In the genomic region with DNA sequence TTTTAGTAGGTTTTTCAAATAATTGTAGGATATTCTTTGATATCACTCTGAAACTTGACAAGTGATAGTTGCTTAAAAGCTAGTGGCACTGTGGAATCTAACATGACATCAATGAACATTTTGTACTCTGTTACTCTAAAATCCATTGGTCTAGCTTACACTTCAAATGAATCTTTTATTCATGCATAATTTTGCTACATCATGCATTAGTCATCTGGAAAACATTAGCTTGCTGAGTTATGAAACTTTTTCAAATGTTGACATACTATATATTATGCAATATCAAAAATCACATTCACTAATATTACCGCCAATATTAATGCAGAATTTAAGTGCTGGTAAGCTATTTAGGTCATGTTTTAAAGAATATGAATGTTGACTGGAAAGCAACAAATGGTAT, we compare ENCODE assay signal across 21 cellular contexts.
DNase-seq lines count a peak whose midpoint lies in the region; ATAC-seq, FAIRE-seq and TF ChIP-seq lines count a peak whose summit lies in the region.
"Had no signal": no experiment of that assay in that cellular context is flagged by ENCODE, and none has a peak within 500 bp of the region (broad histone marks: within the 10 kb centered on the region; RNA-seq: fewer than 3 reads in every experiment).

No MANE protein-coding gene starts in this region.

- BruUV-seq in mammary epithelial cell (replicated peaks; lab: Mats Ljungman, UMichigan) (no TSS peak), HepG2 (replicated peaks; lab: Mats Ljungman, UMichigan) (no TSS peak)

- H3K4me3 ChIP-seq in mammary epithelial cell (replicated peaks in 1 of 3; ENCODE audit: insufficient read depth in 1 of 3, low read depth in 2 of 3, low read length in 3 of 3) (no peak overlapping the region), HepG2 (replicated peaks in 1 of 3; ENCODE audit: insufficient read depth in 1 of 3, low read depth in 2 of 3, low read length in 3 of 3) (no peak overlapping the region)
- H3K4me3 ChIP-seq: hepatocyte, lower lobe of right lung, upper lobe of right lung had no signal

- TF ChIP-seq POLR2A in HepG2 (IDR thresholded peaks at IDR 0.05; ENCODE audit: insufficient read depth in 1 of 2, low read depth in 2 of 2, low read length in 2 of 2): no peak

- H3K9ac ChIP-seq in mammary epithelial cell (ENCODE audit: insufficient read depth, low read length) (no peak overlapping the region), HepG2 (ENCODE audit: insufficient read depth, low read depth, low read length) (no peak overlapping the region)

- H3K4me2 ChIP-seq in mammary epithelial cell (ENCODE audit: insufficient read depth, low read depth, low read length) (no peak overlapping the region), HepG2 (ENCODE audit: low read depth, low read length) (no peak overlapping the region)
- H3K4me2 ChIP-seq: hepatocyte had no signal

- intact Hi-C loops in mammary epithelial cell (cut with micrococcal nuclease): no loop called here
- intact Hi-C loops in HepG2 (cut with micrococcal nuclease; ENCODE audit: unreplicated experiment): no loop called here

- POLR2A ChIA-PET in HepG2 (lab: Yijun Ruan, JAX): no interaction called here

- H3K27ac ChIP-seq in mammary epithelial cell (ENCODE audit: insufficient read depth, low read depth, low read length): no peak overlapping the region
- H3K27ac ChIP-seq in foreskin keratinocyte: no peak overlapping the region
- H3K27ac ChIP-seq in HepG2 (ENCODE audit: extremely low read length, insufficient read depth, low read length): no peak overlapping the region
- H3K27ac ChIP-seq: hepatocyte, lower lobe of right lung, upper lobe of right lung, WERI-Rb-1 had no signal

- dilution Hi-C loops in mammary epithelial cell (cut with HindIII; ENCODE audit: low sequenced_read_pairs): no loop called here

- H2AFZ ChIP-seq in mammary epithelial cell (ENCODE audit: low read depth, low read length) (no peak overlapping the region), HepG2 (ENCODE audit: low read length) (no peak overlapping the region)
- H2AFZ ChIP-seq: hepatocyte had no signal

- peaks cover 14% of the 10 kb centered on the region for H3K9me3 ChIP-seq in mammary epithelial cell (replicated peaks; ENCODE audit: insufficient read depth, low read length)
- no peaks in the 10 kb centered on the region for H3K9me3 ChIP-seq in HepG2 (ENCODE audit: low read length)
- H3K9me3 ChIP-seq: BE2C, lower lobe of right lung, upper lobe of right lung had no signal

- in situ Hi-C loops in mammary epithelial cell (cut with MboI; ENCODE audit: low sequenced_read_pairs in 2 of 2) (no loop called here), HepG2 (cut with HindIII; ENCODE audit: extremely low pct_ligation_motif_present, low pct_unique_long_range_greater_than_20kb) (no loop called here)

- H3K27me3 ChIP-seq in mammary epithelial cell (ENCODE audit: insufficient read depth, low read length) (no peaks in the 10 kb centered on the region), foreskin keratinocyte (no peaks in the 10 kb centered on the region), HepG2 (ENCODE audit: control insufficient read depth in 1 of 2, insufficient read depth in 2 of 2, low read length in 2 of 2) (no peaks in the 10 kb centered on the region; a peak in 1 of 5 replicates)
- H3K27me3 ChIP-seq: hepatocyte, upper lobe of right lung had no signal

- H3K79me2 ChIP-seq in mammary epithelial cell (ENCODE audit: insufficient read depth, low read length): no peaks in the 10 kb centered on the region
- no peaks in the 10 kb centered on the region for H3K79me2 ChIP-seq in HepG2 (ENCODE audit: insufficient read depth, low read length)
- H3K79me2 ChIP-seq: hepatocyte had no signal

- 73% methylated on average over 1 of the region's 1 CpG for WGBS in mammary epithelial cell (ENCODE audit: low coverage, missing lambda C conversion rate)
- WGBS in HepG2 (ENCODE audit: low lambda C conversion rate): 0% methylated on average over 1 of the region's 1 CpG

- TF ChIP-seq CTCF in mammary epithelial cell (conservative IDR thresholded peaks at IDR 0.05 in 1 of 2, IDR thresholded peaks at IDR 0.05 in 1 of 2; ENCODE audit: extremely low read depth in 1 of 2, insufficient read depth in 1 of 2, low read depth in 1 of 2, low read length in 2 of 2) (no peak), foreskin keratinocyte (conservative IDR thresholded peaks at IDR 0.05) (no peak), HepG2 (CRISPR knock-in tag; IDR thresholded peaks at IDR 0.05) (no peak)

- TF ChIP-seq EP300 in HepG2 (IDR thresholded peaks at IDR 0.05; ENCODE audit: low read depth in 2 of 2, low read length in 2 of 2) (no peak), HepG2 (CRISPR knock-in tag; IDR thresholded peaks at IDR 0.05; ENCODE audit: borderline replicate concordance) (no peak)

- FAIRE-seq in HepG2 (lab: Jason Lieb, UNC): no peak

- CTCF ChIA-PET in mammary epithelial cell (lab: Charles Lee; ENCODE audit: low non-redundant PET): no interaction called here
- CTCF ChIA-PET in HepG2 (lab: Yijun Ruan, JAX; ENCODE audit: low intra/inter-chr PET ratio, low total read pairs): no interaction called here

- DNase-seq in NOMO-1 treated with DMSO at 0.1 percent for 48 hours (lab: John Stamatoyannopoulos, UW; ENCODE audit: unreplicated experiment) (peak; percentile 7), NOMO-1 (lab: John Stamatoyannopoulos, UW; ENCODE audit: unreplicated experiment in 2 of 2) (no peak), mammary epithelial cell (peak; percentile 6), foreskin keratinocyte (peak; percentile 1 to 14), superior temporal gyrus (ENCODE audit: extremely low spot score) (peak; percentile 66), HepG2 (ENCODE audit: low spot score) (no peak), Kasumi-1 (lab: John Stamatoyannopoulos, UW) (no peak)
- no peak for DNase-seq in activated CD8-positive, alpha-beta memory T cell treated with anti-CD3 and anti-CD28 coated beads, Interleukin-2, amount 50 U/mL, for 4 hours
- DNase-seq: 8988T; activated T-cell treated with anti-CD3 and anti-CD28 coated beads for 4 hours; BE2C; H7; islet precursor cell; lower lobe of right lung; NCI-H774; OCI-M1; stimulated activated CD4-positive, alpha-beta T cell treated with anti-CD3 and anti-CD28 coated beads, Interleukin-4, amount 100 ng/mL, for 24 hours; stimulated activated naive CD8-positive, alpha-beta T cell treated with anti-CD3 and anti-CD28 coated beads, Interleukin-15, amount 100 ng/mL, for 72 hours; upper lobe of right lung; WERI-Rb-1 had no signal

- H3K36me3 ChIP-seq in mammary epithelial cell (ENCODE audit: insufficient read depth, low read length) (no peaks in the 10 kb centered on the region), HepG2 (replicated peaks in 1 of 2; ENCODE audit: control insufficient read depth in 1 of 2, insufficient read depth in 2 of 2, low read length in 2 of 2) (no peaks in the 10 kb centered on the region)
- H3K36me3 ChIP-seq: BE2C, lower lobe of right lung, upper lobe of right lung, WERI-Rb-1 had no signal

- H3K4me1 ChIP-seq in mammary epithelial cell (ENCODE audit: insufficient read depth, low read length) (no peaks in the 10 kb centered on the region), foreskin keratinocyte (no peaks in the 10 kb centered on the region), HepG2 (ENCODE audit: insufficient read depth, low read length) (no peaks in the 10 kb centered on the region)
- H3K4me1 ChIP-seq: BE2C, lower lobe of right lung, upper lobe of right lung had no signal

- TF ChIP-seq RAD21 in HepG2 (CRISPR knock-in tag; IDR thresholded peaks at IDR 0.05): no peak

- ATAC-seq in foreskin keratinocyte (peak; percentile 31), HepG2 (no peak)
- ATAC-seq: stimulated activated naive CD8-positive, alpha-beta T cell treated with anti-CD3 and anti-CD28 coated beads, Interleukin-15, amount 100 ng/mL, for 72 hours; upper lobe of right lung had no signal

- H4K20me1 ChIP-seq in mammary epithelial cell (ENCODE audit: insufficient read depth, low read length) (no peaks in the 10 kb centered on the region), HepG2 (ENCODE audit: insufficient read depth, low read length) (no peaks in the 10 kb centered on the region)

TF ChIP-seq in HepG2, 621 proteins besides CTCF, POLR2A, EP300 and RAD21:
- no peak for TF ChIP-seq TCF7 (IDR thresholded peaks at IDR 0.05; ENCODE audit: low read depth)
- TF ChIP-seq ZNF30 (CRISPR knock-in tag; IDR thresholded peaks at IDR 0.05): no peak
- TF ChIP-seq ZSCAN30 (CRISPR knock-in tag; IDR thresholded peaks at IDR 0.05): no peak
- no peak for TF ChIP-seq ZNF12 (CRISPR knock-in tag; IDR thresholded peaks at IDR 0.05)
- no peak for TF ChIP-seq ZSCAN25 (CRISPR knock-in tag; IDR thresholded peaks at IDR 0.05)
- TF ChIP-seq, protein P1, sequence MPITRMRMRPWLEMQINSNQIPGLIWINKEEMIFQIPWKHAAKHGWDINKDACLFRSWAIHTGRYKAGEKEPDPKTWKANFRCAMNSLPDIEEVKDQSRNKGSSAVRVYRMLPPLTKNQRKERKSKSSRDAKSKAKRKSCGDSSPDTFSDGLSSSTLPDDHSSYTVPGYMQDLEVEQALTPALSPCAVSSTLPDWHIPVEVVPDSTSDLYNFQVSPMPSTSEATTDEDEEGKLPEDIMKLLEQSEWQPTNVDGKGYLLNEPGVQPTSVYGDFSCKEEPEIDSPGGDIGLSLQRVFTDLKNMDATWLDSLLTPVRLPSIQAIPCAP (CRISPR knock-in tag; IDR thresholded peaks at IDR 0.05; ENCODE audit: low read depth): no peak
- no peak for TF ChIP-seq ZFP62 (CRISPR knock-in tag; IDR thresholded peaks at IDR 0.05)
- no peak for TF ChIP-seq ZNF672 (CRISPR knock-in tag; IDR thresholded peaks at IDR 0.05)

Comparison
In these comparisons a context has a peak if more than half of its experiments do, and no peak if none do; other contexts are left out.
1. DNase-seq: peak in NOMO-1 treated with DMSO at 0.1 percent for 48 hours (single experiment), mammary epithelial cell (single experiment), foreskin keratinocyte (2 of 2) and superior temporal gyrus (single experiment); none in NOMO-1 (0 of 2), activated CD8-positive, alpha-beta memory T cell treated with anti-CD3 and anti-CD28 coated beads, Interleukin-2, amount 50 U/mL, for 4 hours (single experiment), HepG2 (single experiment) and Kasumi-1 (0 of 2).